23 cellular contexts compared by ENCODE assay signal in the genomic region with DNA sequence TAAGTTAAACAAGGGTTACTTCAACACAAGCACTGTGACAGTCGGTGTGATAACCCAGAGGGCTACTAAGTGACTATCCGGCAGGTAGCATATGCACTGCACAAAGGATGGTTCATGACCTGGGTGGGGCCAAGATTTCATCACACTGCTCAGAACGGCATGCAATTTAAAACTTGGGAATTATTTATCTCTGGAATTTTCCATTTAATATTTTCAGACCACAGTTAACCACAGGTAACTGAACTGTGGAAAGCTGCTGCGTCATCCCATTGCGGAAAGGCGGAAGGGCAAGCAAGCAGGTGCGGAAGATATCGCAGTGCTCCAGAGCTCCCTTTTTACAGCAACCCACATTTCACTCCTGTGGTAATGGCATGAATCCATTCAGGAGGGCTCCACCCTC.
A peak's percentile ranks its signal among the peaks of the same experiment; 100 is the strongest.
DNase-seq lines count a peak whose midpoint lies in the region; ATAC-seq, FAIRE-seq and TF ChIP-seq lines count a peak whose summit lies in the region.
"Had no signal": no experiment of that assay in that cellular context is flagged by ENCODE, and none has a peak within 500 bp of the region (broad histone marks: within the 10 kb centered on the region; RNA-seq: fewer than 3 reads in every experiment).

No MANE protein-coding gene starts in this region.

- H3K36me3 Mint-ChIP-seq in activated CD8-positive, alpha-beta memory T cell treated with anti-CD3 and anti-CD28 coated beads, Interleukin-2, amount 10 ng/mL, durations not matched to agents 7 days and 5 days, result no peaks in the 10 kb centered on the region
- H3K36me3 Mint-ChIP-seq: CD4-positive, alpha-beta memory T cell had no signal

- H3K9me3 Mint-ChIP-seq in activated CD8-positive, alpha-beta memory T cell treated with anti-CD3 and anti-CD28 coated beads, Interleukin-2, amount 10 ng/mL, durations not matched to agents 7 days and 5 days (ENCODE audit: low read depth), result no peaks in the 10 kb centered on the region

- H3K36me3 ChIP-seq in K562 (ENCODE audit: control insufficient read depth, insufficient read depth, low read length), result no peaks in the 10 kb centered on the region
- H3K36me3 ChIP-seq: BLaER1 had no signal

- DNase-seq in NCI-H2107 treated with DMSO at 0.1 percent for 48 hours (lab: John Stamatoyannopoulos, UW; ENCODE audit: unreplicated experiment) (peak; percentile 33), NCI-H2107 (lab: John Stamatoyannopoulos, UW) (no peak), LoVo (ENCODE audit: low spot score) (peak; percentile 45), K562 (ENCODE audit: extremely low read depth in 1 of 4, low spot score in 3 of 4) (peak in 3 of 4 experiments; percentile 13 to 63 (median 48)), mucosa of gallbladder (ENCODE audit: low spot score) (peak; percentile 53), C1 segment of cervical spinal cord (lab: John Stamatoyannopoulos, UW) (no peak), COR-L47 (lab: John Stamatoyannopoulos, UW) (no peak)
- no peak for DNase-seq in activated CD8-positive, alpha-beta memory T cell treated with anti-CD3 and anti-CD28 coated beads, Interleukin-2, amount 10 ng/mL, durations not matched to agents 7 days and 5 days
- DNase-seq: ACHN; CD4-positive, alpha-beta memory T cell; EL; GF-D8; KBM-7; NCI-H1105; NCI-H146; NCI-H2081; NCI-H446 treated with DMSO at 0.1 percent for 48 hours; NCI-H526 treated with DMSO at 0.1 percent for 48 hours had no signal

- no peak overlapping the region for H3K4me3 ChIP-seq in K562
- H3K4me3 ChIP-seq: BLaER1 had no signal

- no peaks in the 10 kb centered on the region for H3K9me1 ChIP-seq in K562 (ENCODE audit: control insufficient read depth, insufficient read depth, low read length)

- peak; percentile 11; the same call in 1 of the 2 replicates for TF ChIP-seq EP300 in K562 (IDR thresholded peaks at IDR 0.05; ENCODE audit: low read length)

- POLR2A ChIA-PET in K562 (lab: Yijun Ruan, JAX), result no interaction called here

- no peak for TF ChIP-seq RAD21 in K562 (CRISPR knock-in tag; conservative IDR thresholded peaks at IDR 0.05 in 1 of 2, IDR thresholded peaks at IDR 0.05 in 1 of 2)

- intact Hi-C loops in K562 (cut with micrococcal nuclease), result loop anchor here (10.0 kb wide), 2 partner anchors 159 to 331 kb away; no protein-coding TSS in a partner anchor

- no peaks in the 10 kb centered on the region for H4K20me1 ChIP-seq in K562 (replicated peaks; ENCODE audit: control insufficient read depth, insufficient read depth, low read length)
- H4K20me1 ChIP-seq: BLaER1 had no signal

- no peak overlapping the region for H3K27ac ChIP-seq in K562 (ENCODE audit: extremely low read depth, low read depth, low read length)
- H3K27ac ChIP-seq: 22Rv1, BLaER1 had no signal

- peaks cover 2% of the 10 kb centered on the region for H3K4me1 Mint-ChIP-seq in activated CD8-positive, alpha-beta memory T cell treated with anti-CD3 and anti-CD28 coated beads, Interleukin-2, amount 10 ng/mL, durations not matched to agents 7 days and 5 days

- no peaks in the 10 kb centered on the region for H3K9me3 ChIP-seq in K562 (replicated peaks; ENCODE audit: control insufficient read depth, insufficient read depth, low read depth, low read length)
- H3K9me3 ChIP-seq: BLaER1 had no signal

- H3K27ac Mint-ChIP-seq in activated CD8-positive, alpha-beta memory T cell treated with anti-CD3 and anti-CD28 coated beads, Interleukin-2, amount 10 ng/mL, durations not matched to agents 7 days and 5 days, result no peak overlapping the region
- H3K27ac Mint-ChIP-seq: CD4-positive, alpha-beta memory T cell had no signal

- WGBS in K562 (ENCODE audit: insufficient coverage, low coverage, missing lambda C conversion rate), result under 1% methylated on average over 8 of the region's 8 CpGs

- H3K4me1 ChIP-seq in K562 (replicated peaks in 1 of 2; ENCODE audit: control insufficient read depth in 2 of 2, insufficient read depth in 2 of 2, low read length in 2 of 2), result peaks cover 11 to 14% of the 10 kb centered on the region in 2 experiments; a peak in 4 of 5 replicates

- H3K79me2 ChIP-seq in K562 (ENCODE audit: control insufficient read depth, insufficient read depth, low read length), result no peaks in the 10 kb centered on the region

- H3K9ac ChIP-seq in K562 (ENCODE audit: insufficient read depth in 1 of 2, low read depth in 2 of 2, low read length in 2 of 2), result no peak overlapping the region
- H3K9ac ChIP-seq: BLaER1 had no signal

- BruUV-seq in K562 (replicated peaks; lab: Mats Ljungman, UMichigan), result no TSS peak

- H3K4me2 ChIP-seq in K562 (ENCODE audit: insufficient read depth, low read length), result peak overlapping the region; percentile 34; the same call in 1 of the 2 replicates
- H3K4me2 ChIP-seq: BLaER1 had no signal

- peak; percentile 67 for FAIRE-seq in K562 (lab: Jason Lieb, UNC)
- FAIRE-seq: D721Med had no signal

- H3K4me3 Mint-ChIP-seq in activated CD8-positive, alpha-beta memory T cell treated with anti-CD3 and anti-CD28 coated beads, Interleukin-2, amount 10 ng/mL, durations not matched to agents 7 days and 5 days, result no peak overlapping the region
- H3K4me3 Mint-ChIP-seq: CD4-positive, alpha-beta memory T cell had no signal

- H3K27me3 Mint-ChIP-seq in activated CD8-positive, alpha-beta memory T cell treated with anti-CD3 and anti-CD28 coated beads, Interleukin-2, amount 10 ng/mL, durations not matched to agents 7 days and 5 days, result peaks cover 18% of the 10 kb centered on the region

- no peaks in the 10 kb centered on the region; a peak in 2 of 5 replicates for H3K27me3 ChIP-seq in K562 (ENCODE audit: control insufficient read depth in 2 of 2, insufficient read depth in 2 of 2, low read length in 2 of 2)

- peak overlapping the region; percentile 12; the same call in 1 of the 2 replicates for H2AFZ ChIP-seq in K562 (ENCODE audit: low read depth, low read length)

- TF ChIP-seq POLR2A in K562 (conservative IDR thresholded peaks at IDR 0.05), result no peak

- TF ChIP-seq CTCF in K562 (IDR thresholded peaks at IDR 0.05 in 2 of 3, conservative IDR thresholded peaks at IDR 0.05 in 1 of 3; ENCODE audit: insufficient read depth in 2 of 3, low read depth in 1 of 3, low read length in 3 of 3), result no peak

- in situ Hi-C loops in K562 (cut with MboI), result no loop called here

- CTCF ChIA-PET in K562 (lab: Yijun Ruan, JAX; ENCODE audit: low intra/inter-chr PET ratio), result no interaction called here
- CTCF ChIA-PET in activated CD8-positive, alpha-beta memory T cell treated with anti-CD3 and anti-CD28 coated beads, Interleukin-2, amount 10 ng/mL, durations not matched to agents 7 days and 5 days (lab: Charles Lee), result interaction anchor here (1.4 kb wide), 1 partner anchor 958 kb away, joined by 3 read pairs; no protein-coding TSS in a partner anchor

- peak; percentile 88 for ATAC-seq in K562
- no peak for ATAC-seq in activated CD8-positive, alpha-beta memory T cell treated with anti-CD3 and anti-CD28 coated beads, Interleukin-2, amount 10 ng/mL, durations not matched to agents 7 days and 5 days
- ATAC-seq: Panc1, SK-N-SH treated with all-trans-retinoic acid at 6 μM for 48 hours had no signal

TF ChIP-seq in K562, 482 proteins besides CTCF, POLR2A, EP300 and RAD21 (continues in another document):
- TF ChIP-seq, protein P1, sequence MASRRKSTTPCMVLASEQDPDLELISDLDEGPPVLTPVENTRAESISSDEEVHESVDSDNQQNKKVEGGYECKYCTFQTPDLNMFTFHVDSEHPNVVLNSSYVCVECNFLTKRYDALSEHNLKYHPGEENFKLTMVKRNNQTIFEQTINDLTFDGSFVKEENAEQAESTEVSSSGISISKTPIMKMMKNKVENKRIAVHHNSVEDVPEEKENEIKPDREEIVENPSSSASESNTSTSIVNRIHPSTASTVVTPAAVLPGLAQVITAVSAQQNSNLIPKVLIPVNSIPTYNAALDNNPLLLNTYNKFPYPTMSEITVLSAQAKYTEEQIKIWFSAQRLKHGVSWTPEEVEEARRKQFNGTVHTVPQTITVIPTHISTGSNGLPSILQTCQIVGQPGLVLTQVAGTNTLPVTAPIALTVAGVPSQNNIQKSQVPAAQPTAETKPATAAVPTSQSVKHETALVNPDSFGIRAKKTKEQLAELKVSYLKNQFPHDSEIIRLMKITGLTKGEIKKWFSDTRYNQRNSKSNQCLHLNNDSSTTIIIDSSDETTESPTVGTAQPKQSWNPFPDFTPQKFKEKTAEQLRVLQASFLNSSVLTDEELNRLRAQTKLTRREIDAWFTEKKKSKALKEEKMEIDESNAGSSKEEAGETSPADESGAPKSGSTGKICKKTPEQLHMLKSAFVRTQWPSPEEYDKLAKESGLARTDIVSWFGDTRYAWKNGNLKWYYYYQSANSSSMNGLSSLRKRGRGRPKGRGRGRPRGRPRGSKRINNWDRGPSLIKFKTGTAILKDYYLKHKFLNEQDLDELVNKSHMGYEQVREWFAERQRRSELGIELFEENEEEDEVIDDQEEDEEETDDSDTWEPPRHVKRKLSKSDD (conservative IDR thresholded peaks at IDR 0.05; ENCODE audit: low read length), result no peak
- TF ChIP-seq, protein P2, sequence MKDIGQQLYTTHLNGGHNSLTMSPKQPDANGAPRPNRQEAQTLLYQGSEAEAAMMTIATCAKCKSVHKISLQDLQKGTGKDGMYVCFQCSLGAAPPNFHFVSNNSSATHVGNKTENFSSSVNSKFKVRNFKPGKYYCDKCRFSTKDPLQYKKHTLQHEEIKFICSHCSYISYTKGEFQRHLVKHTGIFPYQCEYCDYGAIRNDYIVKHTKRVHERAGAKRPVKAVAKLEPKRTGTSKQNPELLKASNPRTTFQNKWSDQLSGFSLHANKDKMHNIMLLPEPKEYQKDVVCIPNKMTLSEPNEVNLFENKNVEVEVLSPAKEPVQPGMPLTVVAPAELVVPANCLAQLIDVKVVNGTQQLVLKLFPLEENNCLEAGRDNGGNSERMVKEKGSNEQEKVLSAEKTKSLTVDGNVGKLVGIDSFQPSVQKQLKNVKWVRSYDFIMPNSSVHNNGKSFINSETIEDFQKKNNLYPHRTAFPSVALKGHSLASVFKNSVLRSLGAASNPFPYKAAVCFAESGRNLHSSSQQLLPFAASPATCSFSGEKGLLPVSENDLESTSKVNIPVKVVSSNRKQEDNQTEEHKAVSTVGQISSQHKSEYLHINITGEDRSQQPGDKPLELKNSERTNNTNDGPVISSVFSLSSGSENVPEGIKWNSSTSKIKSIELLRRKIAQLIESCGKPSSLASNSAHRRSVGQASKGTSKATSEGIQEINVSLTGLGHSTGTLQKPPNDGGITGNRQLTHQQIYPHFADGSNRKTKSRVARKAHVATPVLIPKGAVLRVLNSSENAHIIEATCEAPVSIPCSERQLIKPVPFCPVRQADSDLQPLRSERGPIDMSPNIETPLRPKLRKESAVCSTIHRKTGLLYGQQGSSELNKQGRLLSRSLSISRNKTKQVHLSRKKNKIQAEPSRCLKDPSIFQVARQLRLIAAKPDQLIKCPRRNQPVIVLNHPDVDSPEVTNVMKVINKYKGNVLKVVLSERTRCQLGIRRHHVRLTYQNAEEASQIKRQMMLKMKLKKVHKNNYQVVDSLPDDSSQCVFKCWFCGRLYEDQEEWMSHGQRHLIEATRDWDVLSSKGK (CRISPR knock-in tag; IDR thresholded peaks at IDR 0.05), result no peak
- no peak for TF ChIP-seq SAFB (IDR thresholded peaks at IDR 0.05; ENCODE audit: borderline replicate concordance, low read depth, low read length)
- no peak for TF ChIP-seq CCAR2 (IDR thresholded peaks at IDR 0.05; ENCODE audit: low read depth, low read length)
- no peak for TF ChIP-seq MYBL2 (IDR thresholded peaks at IDR 0.05; ENCODE audit: low read depth)
- no peak for TF ChIP-seq MYBL2 (CRISPR knock-in tag; IDR thresholded peaks at IDR 0.05; ENCODE audit: borderline replicate concordance)

Comparison
In these comparisons a context has a peak if more than half of its experiments do, and no peak if none do; other contexts are left out.
1. DNase-seq: peak in NCI-H2107 treated with DMSO at 0.1 percent for 48 hours (single experiment), LoVo (single experiment), K562 (3 of 4) and mucosa of gallbladder (single experiment); none in NCI-H2107 (single experiment), activated CD8-positive, alpha-beta memory T cell treated with anti-CD3 and anti-CD28 coated beads, Interleukin-2, amount 10 ng/mL, durations not matched to agents 7 days and 5 days (single experiment), C1 segment of cervical spinal cord (0 of 14) and COR-L47 (single experiment).